12 cellular contexts compared by ENCODE assay signal in the genomic region with DNA sequence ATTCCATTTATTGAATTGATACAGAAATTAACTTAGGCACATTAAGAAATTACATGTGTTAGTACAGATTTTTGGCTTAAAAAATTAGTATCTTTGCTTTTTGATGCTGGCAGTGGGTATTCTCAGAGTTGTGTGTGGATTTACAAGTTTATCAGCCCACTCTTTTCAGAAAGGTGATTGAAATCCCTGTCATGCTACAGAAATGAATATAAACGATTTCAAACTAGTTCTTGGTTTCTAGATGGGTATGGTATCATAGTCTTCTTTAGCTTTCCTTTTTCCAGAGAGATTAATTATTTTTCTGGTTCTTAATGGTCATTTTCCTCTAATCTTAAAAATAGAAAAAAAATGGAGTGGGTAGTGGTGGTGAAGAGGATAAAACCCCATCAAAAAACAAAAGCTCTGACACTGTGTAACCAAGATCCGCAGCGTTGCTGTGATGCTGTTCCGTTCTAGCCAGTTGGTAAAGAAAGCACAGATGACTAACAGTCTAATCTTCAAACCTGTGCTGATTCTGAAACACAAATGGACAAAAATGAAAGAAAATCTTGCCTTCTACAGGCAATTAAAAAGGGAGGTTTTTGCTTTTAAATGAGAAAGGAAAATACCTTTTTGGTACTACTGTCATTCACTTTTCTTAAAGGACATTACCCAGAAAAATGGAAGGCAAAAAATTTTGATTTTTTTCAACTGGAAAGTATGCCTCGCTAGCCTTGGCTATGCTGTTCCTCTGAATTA. TPM values are rescaled to one million over a fixed set of nuclear protein-coding genes. Genes with fewer than 3 reads are reported as not detected.
DNase-seq lines count a peak whose midpoint lies in the region; ATAC-seq, FAIRE-seq and TF ChIP-seq lines count a peak whose summit lies in the region.
"Had no signal": no experiment of that assay in that cellular context is flagged by ENCODE, and none has a peak within 500 bp of the region (broad histone marks: within the 10 kb centered on the region; RNA-seq: fewer than 3 reads in every experiment).

No MANE protein-coding gene starts in this region.

- no peaks in the 10 kb centered on the region for H3K27me3 ChIP-seq in right cardiac atrium (ENCODE audit: control insufficient read depth, insufficient read depth)
- no peaks in the 10 kb centered on the region for H3K27me3 ChIP-seq in thoracic aorta (replicated peaks; ENCODE audit: insufficient read depth)
- H3K27me3 ChIP-seq in spleen (replicated peaks in 1 of 7) = no peaks in the 10 kb centered on the region
- H3K27me3 ChIP-seq in HAP-1 (ENCODE audit: low read depth) = no peaks in the 10 kb centered on the region

- no peaks in the 10 kb centered on the region for H3K36me3 ChIP-seq in thoracic aorta
- H3K36me3 ChIP-seq in spleen = no peaks in the 10 kb centered on the region
- H3K36me3 ChIP-seq in HAP-1 (replicated peaks) = no peaks in the 10 kb centered on the region
- H3K36me3 ChIP-seq: prostate gland had no signal

- ATAC-seq in right cardiac atrium (peak; percentile 68 to 79), thoracic aorta (ENCODE audit: insufficient number of reproducible peaks, low FRiP score, low read depth) (no peak)

- no peaks in the 10 kb centered on the region for H3K9me3 ChIP-seq in right cardiac atrium (ENCODE audit: control insufficient read depth, low read length)
- H3K9me3 ChIP-seq in thoracic aorta = no peaks in the 10 kb centered on the region
- no peaks in the 10 kb centered on the region for H3K9me3 ChIP-seq in spleen
- no peaks in the 10 kb centered on the region for H3K9me3 ChIP-seq in HAP-1
- H3K9me3 ChIP-seq: prostate gland had no signal

- intact Hi-C loops in right cardiac atrium (cut with DNase I) (no loop called here), cardiac septum (cut with DNase I) (loop anchor here (5.0 kb wide), 1 partner anchor 327 kb away; the partner anchor contains the start of gene SIL1), spleen (cut with DNase I; ENCODE audit: low total_unique reads) (no loop called here)

- no peak for DNase-seq in right cardiac atrium
- DNase-seq in cardiac septum (ENCODE audit: low spot score) = no peak
- peak; percentile 72 for DNase-seq in astrocyte of the hippocampus (ENCODE audit: low read depth, low spot score)
- DNase-seq in thoracic aorta (ENCODE audit: low spot score) = no peak
- DNase-seq in HCEC 1CT = no peak
- DNase-seq in spleen = no peak
- DNase-seq in HAP-1 (ENCODE audit: low spot score in 2 of 2) = no peak
- DNase-seq: Kasumi-1, NCI-H510A treated with DMSO at 0.1 percent for 48 hours had no signal

- H3K4me3 ChIP-seq in right cardiac atrium (ENCODE audit: low read length) (no peak overlapping the region), thoracic aorta (peak overlapping the region; percentile 25), spleen (no peak overlapping the region), HAP-1 (no peak overlapping the region)
- H3K4me3 ChIP-seq: prostate gland had no signal

- peaks cover 9% of the 10 kb centered on the region for H3K4me1 ChIP-seq in right cardiac atrium (ENCODE audit: control insufficient read depth, insufficient read depth, low read length)
- peaks cover 30 to 78% of the 10 kb centered on the region in 2 donors for H3K4me1 ChIP-seq in thoracic aorta (ENCODE audit: control insufficient read depth in 1 of 2, low read depth in 2 of 2)
- peaks cover 0 to 54% (median 24%) of the 10 kb centered on the region in 6 donors for H3K4me1 ChIP-seq in spleen
- H3K4me1 ChIP-seq in HAP-1 = peaks cover 35% of the 10 kb centered on the region

- TF ChIP-seq CTCF in thoracic aorta (IDR thresholded peaks at IDR 0.05) (no peak), spleen (IDR thresholded peaks at IDR 0.05 in 8 of 11, conservative IDR thresholded peaks at IDR 0.05 in 3 of 11) (no peak)

- in situ Hi-C loops in HAP-1 (cut with MboI; ENCODE audit: low sequenced_read_pairs) = no loop called here

- no peak for TF ChIP-seq POLR2A in spleen (IDR thresholded peaks at IDR 0.05)

- H3K27ac ChIP-seq in right cardiac atrium (ENCODE audit: low read length) (no peak overlapping the region), thoracic aorta (peak overlapping the region; percentile 28 to 45), spleen (no peak overlapping the region)
- H3K27ac ChIP-seq: C4-2B, prostate gland had no signal

- WGBS in right cardiac atrium = 46% methylated on average over 5 of the region's 5 CpGs
- WGBS in spleen, 5 donors = 69 to 83% (median 77%) methylated on average over 5 of the region's 5 CpGs

- FAIRE-seq in islet of Langerhans (lab: Jason Lieb, UNC) = peak; percentile 82

RNA-seq across cellular contexts. Expression of gene LRRTM2, which starts 5.2 kb away (rescaled TPM):
- total RNA-seq in right cardiac atrium (under 1 TPM in 2 of 4 donors, not detected in 2; 0.17 to 0.31 TPM), cardiac septum (not detected), thoracic aorta (1 to 10 TPM in 1 of 2 donors, under 1 TPM in 1; 0.27 to 1.9 TPM), spleen (1 to 10 TPM in 5 of 7 donors, under 1 TPM in 2; 0.14 to 3.9 (median 1.3) TPM)
- polyA plus RNA-seq in right cardiac atrium (0.07 TPM), spleen (under 1 TPM; 0.02 to 0.13 (median 0.08) TPM)
- total RNA-seq: prostate gland had no signal

Comparison
In these comparisons a context has a peak if more than half of its experiments do, and no peak if none do; other contexts are left out.
1. H3K27ac ChIP-seq: peak in thoracic aorta (2 of 2); none in right cardiac atrium (single experiment) and spleen (0 of 8).